Comparison of ENCODE assay signal across 15 cellular contexts in the genomic region with DNA sequence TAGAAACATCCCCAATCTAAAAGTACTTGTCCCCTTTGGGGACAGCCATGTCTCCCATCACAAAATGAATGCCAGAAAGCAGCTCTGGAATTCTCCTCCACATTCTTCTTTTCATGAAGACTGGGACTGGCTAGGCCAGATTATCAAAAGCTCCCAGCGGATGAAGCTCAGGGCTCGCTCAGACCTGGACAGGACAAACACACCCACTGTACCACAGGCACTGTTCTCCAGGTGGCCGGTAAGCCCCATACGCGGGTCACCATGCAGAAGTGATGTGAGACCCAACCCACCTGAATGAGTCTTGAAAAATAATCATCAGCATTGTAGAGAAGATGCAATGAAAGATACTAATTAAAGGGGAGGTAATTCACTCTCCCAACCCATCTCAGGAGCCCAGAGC.
A peak's percentile ranks its signal among the peaks of the same experiment; 100 is the strongest.
DNase-seq lines count a peak whose midpoint lies in the region; ATAC-seq and TF ChIP-seq lines count a peak whose summit lies in the region.
"Had no signal": no experiment of that assay in that cellular context is flagged by ENCODE, and none has a peak within 500 bp of the region (broad histone marks: within the 10 kb centered on the region; RNA-seq: fewer than 3 reads in every experiment).

No MANE protein-coding gene starts in this region.

- H3K4me3 Mint-ChIP-seq in chondrocyte (ENCODE audit: unreplicated experiment) (no peak overlapping the region), neural progenitor cell (peak overlapping the region; percentile 12)
- H3K4me3 Mint-ChIP-seq: B cell; CD8-positive, alpha-beta T cell had no signal

- peaks cover 13% of the 10 kb centered on the region for H3F3A ChIP-seq in neural progenitor cell (ENCODE audit: low read depth)

- H3K9me3 ChIP-seq in neural progenitor cell (ENCODE audit: low read depth) (no peaks in the 10 kb centered on the region), upper lobe of right lung (no peaks in the 10 kb centered on the region)

- H3K27me3 ChIP-seq in neural progenitor cell (no peaks in the 10 kb centered on the region), upper lobe of right lung (no peaks in the 10 kb centered on the region)
- H3K27me3 ChIP-seq: BLaER1 treated with 17β-estradiol and CSF1 and Interleukin-3, amounts not matched to agents 10 nM and 100 nM had no signal

- H3K36me3 ChIP-seq in neural progenitor cell (no peaks in the 10 kb centered on the region), upper lobe of right lung (no peaks in the 10 kb centered on the region)
- H3K36me3 ChIP-seq: BLaER1 treated with 17β-estradiol and CSF1 and Interleukin-3, amounts not matched to agents 10 nM and 100 nM had no signal

- H3K27ac Mint-ChIP-seq in chondrocyte (ENCODE audit: unreplicated experiment): peak overlapping the region; percentile 23
- H3K27ac Mint-ChIP-seq in neural progenitor cell: peak overlapping the region; percentile 27
- H3K27ac Mint-ChIP-seq: B cell; CD8-positive, alpha-beta T cell had no signal

- no peak overlapping the region for H2AFZ ChIP-seq in neural progenitor cell (replicated peaks)

- H3K9me3 Mint-ChIP-seq in chondrocyte (ENCODE audit: low read depth) (no peaks in the 10 kb centered on the region), neural progenitor cell (peaks cover 4% of the 10 kb centered on the region)
- H3K9me3 Mint-ChIP-seq: CD8-positive, alpha-beta T cell had no signal

- ATAC-seq in left ventricle myocardium superior: no peak
- no peak for ATAC-seq in upper lobe of right lung
- ATAC-seq: CD8-positive, alpha-beta T cell; GM12878 had no signal

- H3K4me1 ChIP-seq in neural progenitor cell (peaks cover 21% of the 10 kb centered on the region), upper lobe of right lung (no peaks in the 10 kb centered on the region)

- no peaks in the 10 kb centered on the region for H4K20me1 ChIP-seq in neural progenitor cell (ENCODE audit: low read depth)
- H4K20me1 ChIP-seq: BLaER1 treated with 17β-estradiol and CSF1 and Interleukin-3, amounts not matched to agents 10 nM and 100 nM had no signal

- DNase-seq in cardiac septum (ENCODE audit: low spot score) (peak; percentile 15), left ventricle myocardium superior (no peak), chondrocyte (ENCODE audit: low spot score) (no peak), neural progenitor cell (ENCODE audit: low spot score) (peak; percentile 18), upper lobe of right lung (no peak), H4 (ENCODE audit: low spot score) (no peak)
- DNase-seq: Calu3; CD8-positive, alpha-beta T cell; DMS79 treated with DMSO at 0.1 percent for 48 hours; HCEC 1CT; IMR-90 had no signal

- H3K27me3 Mint-ChIP-seq in chondrocyte (ENCODE audit: low read depth): peaks cover 6% of the 10 kb centered on the region
- peaks cover 7% of the 10 kb centered on the region for H3K27me3 Mint-ChIP-seq in neural progenitor cell (ENCODE audit: insufficient read depth, low read depth)
- H3K27me3 Mint-ChIP-seq: B cell had no signal

- H3K4me1 Mint-ChIP-seq in chondrocyte (ENCODE audit: low read depth) (peaks cover 9% of the 10 kb centered on the region), neural progenitor cell (peaks cover 37% of the 10 kb centered on the region)
- H3K4me1 Mint-ChIP-seq: B cell had no signal

- intact Hi-C loops in cardiac septum (cut with DNase I) (no loop called here), left ventricle myocardium superior (cut with micrococcal nuclease) (no loop called here), upper lobe of right lung (cut with DNase I) (no loop called here)

- no peaks in the 10 kb centered on the region for H3K36me3 Mint-ChIP-seq in chondrocyte (ENCODE audit: low read depth)
- no peaks in the 10 kb centered on the region for H3K36me3 Mint-ChIP-seq in neural progenitor cell
- H3K36me3 Mint-ChIP-seq: CD8-positive, alpha-beta T cell had no signal

- no peak overlapping the region for H3K4me3 ChIP-seq in neural progenitor cell
- H3K4me3 ChIP-seq in upper lobe of right lung: no peak overlapping the region
- H3K4me3 ChIP-seq: BLaER1 treated with 17β-estradiol and CSF1 and Interleukin-3, amounts not matched to agents 10 nM and 100 nM; GM12878 had no signal

- TF ChIP-seq CTCF in chondrocyte (IDR thresholded peaks at IDR 0.05) (no peak), neural progenitor cell (IDR thresholded peaks at IDR 0.05) (no peak), upper lobe of right lung (IDR thresholded peaks at IDR 0.05) (no peak)

- H3K79me2 ChIP-seq in neural progenitor cell (ENCODE audit: low read depth): no peaks in the 10 kb centered on the region

- H3K27ac ChIP-seq in neural progenitor cell (no peak overlapping the region), upper lobe of right lung (no peak overlapping the region)
- H3K27ac ChIP-seq: BLaER1 treated with 17β-estradiol and CSF1 and Interleukin-3, amounts not matched to agents 10 nM and 100 nM; HL-60 had no signal

- H3K4me2 ChIP-seq in neural progenitor cell: peak overlapping the region; percentile 52

- H3K9ac ChIP-seq in neural progenitor cell: no peak overlapping the region
- H3K9ac ChIP-seq: BLaER1 treated with 17β-estradiol and CSF1 and Interleukin-3, amounts not matched to agents 10 nM and 100 nM had no signal

Comparison
In these comparisons a context has a peak if more than half of its experiments do, and no peak if none do; other contexts are left out.
1. DNase-seq: peak in cardiac septum (single experiment) and neural progenitor cell (single experiment); none in left ventricle myocardium superior (single experiment), chondrocyte (single experiment), upper lobe of right lung (single experiment) and H4 (single experiment).